ENCODE assay signal across 5 cellular contexts in genomic region chr15:99973351-99973750, GRCh38.
"Had no signal": no experiment of that assay in that cellular context is flagged by ENCODE, and none has a peak within 500 bp of the region (broad histone marks: within the 10 kb centered on the region; RNA-seq: fewer than 3 reads in every experiment).

No MANE protein-coding gene starts in this region.

- DNase-seq: IMR-90 had no signal

- H3K4me1 Mint-ChIP-seq: IgD-negative memory B cell had no signal

- ATAC-seq: HepG2, K562 had no signal

- H3K27ac ChIP-seq: HL-60 had no signal

- H3K4me3 Mint-ChIP-seq: IgD-negative memory B cell had no signal

- H3K4me3 ChIP-seq: K562 had no signal
